In the genomic region with DNA sequence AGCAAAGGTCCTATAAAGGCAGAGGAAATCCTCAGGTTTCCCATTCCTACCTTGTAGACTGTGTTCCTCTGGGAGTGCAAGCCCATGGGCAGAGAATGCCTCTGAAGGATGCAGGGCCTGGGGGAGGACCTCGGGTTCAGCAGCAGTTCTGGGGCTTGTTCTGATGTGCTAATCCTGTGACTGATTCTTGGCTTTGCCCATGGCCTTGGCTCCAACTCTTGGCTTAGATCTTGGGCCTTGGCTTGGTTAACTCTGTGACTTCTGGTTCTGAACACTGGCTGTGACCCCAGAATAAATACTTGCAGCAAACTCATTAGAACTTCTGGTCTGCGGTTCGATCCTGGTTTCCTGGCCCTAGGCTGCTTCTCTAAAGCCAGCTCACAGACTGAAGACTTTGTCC, we compare ENCODE assay signal across 1 cellular context.
TF ChIP-seq lines count a peak whose summit lies in the region.

No MANE protein-coding gene starts in this region.

TF ChIP-seq in HepG2, 621 proteins besides CTCF, POLR2A, EP300 and RAD21 (continued from another document):
- TF ChIP-seq, protein P1, sequence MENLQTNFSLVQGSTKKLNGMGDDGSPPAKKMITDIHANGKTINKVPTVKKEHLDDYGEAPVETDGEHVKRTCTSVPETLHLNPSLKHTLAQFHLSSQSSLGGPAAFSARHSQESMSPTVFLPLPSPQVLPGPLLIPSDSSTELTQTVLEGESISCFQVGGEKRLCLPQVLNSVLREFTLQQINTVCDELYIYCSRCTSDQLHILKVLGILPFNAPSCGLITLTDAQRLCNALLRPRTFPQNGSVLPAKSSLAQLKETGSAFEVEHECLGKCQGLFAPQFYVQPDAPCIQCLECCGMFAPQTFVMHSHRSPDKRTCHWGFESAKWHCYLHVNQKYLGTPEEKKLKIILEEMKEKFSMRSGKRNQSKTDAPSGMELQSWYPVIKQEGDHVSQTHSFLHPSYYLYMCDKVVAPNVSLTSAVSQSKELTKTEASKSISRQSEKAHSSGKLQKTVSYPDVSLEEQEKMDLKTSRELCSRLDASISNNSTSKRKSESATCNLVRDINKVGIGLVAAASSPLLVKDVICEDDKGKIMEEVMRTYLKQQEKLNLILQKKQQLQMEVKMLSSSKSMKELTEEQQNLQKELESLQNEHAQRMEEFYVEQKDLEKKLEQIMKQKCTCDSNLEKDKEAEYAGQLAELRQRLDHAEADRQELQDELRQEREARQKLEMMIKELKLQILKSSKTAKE (CRISPR knock-in tag; IDR thresholded peaks at IDR 0.05; ENCODE audit: borderline replicate concordance) = no peak
- TF ChIP-seq ZNF3 (CRISPR knock-in tag; IDR thresholded peaks at IDR 0.05) = no peak
- no peak for TF ChIP-seq SP2 (CRISPR knock-in tag; IDR thresholded peaks at IDR 0.05)
- TF ChIP-seq THAP11 (CRISPR knock-in tag; IDR thresholded peaks at IDR 0.05) = no peak
- TF ChIP-seq THYN1 (CRISPR knock-in tag; IDR thresholded peaks at IDR 0.05; ENCODE audit: borderline replicate concordance, low read depth) = no peak
